ENCODE assay signal across 21 cellular contexts in the genomic region with DNA sequence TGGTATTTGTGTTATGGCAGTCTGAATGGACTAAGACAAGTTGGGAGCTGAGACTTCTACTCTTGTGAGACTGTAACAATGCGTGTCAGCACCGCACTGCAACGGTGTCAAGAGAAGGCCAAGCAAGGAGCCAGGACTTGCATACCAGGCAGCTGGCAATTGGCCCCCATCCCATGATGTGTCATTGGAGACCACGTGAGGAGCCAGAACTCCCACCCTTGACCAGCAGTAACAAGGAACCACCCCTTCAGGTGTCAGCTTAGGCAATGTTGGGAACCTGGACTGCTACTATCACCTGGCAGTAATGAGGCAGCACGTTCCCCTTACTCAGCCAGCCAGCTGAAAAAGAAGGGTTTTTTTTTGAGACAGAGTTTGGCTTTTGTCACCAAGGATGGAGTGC. TPM values are rescaled to one million over a fixed set of nuclear protein-coding genes. Genes with fewer than 3 reads are reported as not detected.
DNase-seq lines count a peak whose midpoint lies in the region; ATAC-seq and TF ChIP-seq lines count a peak whose summit lies in the region.
"Had no signal": no experiment of that assay in that cellular context is flagged by ENCODE, and none has a peak within 500 bp of the region (broad histone marks: within the 10 kb centered on the region; RNA-seq: fewer than 3 reads in every experiment).

No MANE protein-coding gene starts in this region.

- 67 to 69% methylated on average over 5 of the region's 5 CpGs for WGBS in GM23248 (ENCODE audit: low coverage in 1 of 2, low lambda C conversion rate in 2 of 2, missing lambda C conversion rate in 2 of 2), 2 experiments
- 40 to 52% methylated on average over 4 to 5 of the region's 5 CpGs for WGBS in body of pancreas, 2 donors
- no CpG with 5 or more reads among the region's 5 CpGs for WGBS in neuronal stem cell (ENCODE audit: extremely low coverage in 2 of 2, insufficient read length in 2 of 2, insufficient replicate concordance in 1 of 2), 2 donors

- no peak overlapping the region for H4K8ac ChIP-seq in neuronal stem cell (ENCODE audit: low read depth, low read length)

- no peak overlapping the region for H3K27ac ChIP-seq in GM23248
- no peak overlapping the region for H3K27ac ChIP-seq in body of pancreas
- no peak overlapping the region for H3K27ac ChIP-seq in neuronal stem cell (replicated peaks; ENCODE audit: low read length)
- H3K27ac ChIP-seq: A549; BLaER1 treated with 17β-estradiol and CSF1 and Interleukin-3, amounts not matched to agents 10 nM and 100 nM had no signal

- H3K9me3 Mint-ChIP-seq in CD14-positive monocyte: no peaks in the 10 kb centered on the region

- no peak overlapping the region for H3K23ac ChIP-seq in neuronal stem cell (ENCODE audit: low read depth, low read length, poor library complexity)

- no peak overlapping the region for H2BK5ac ChIP-seq in neuronal stem cell (ENCODE audit: low read length)

- H3K79me1 ChIP-seq in neuronal stem cell (ENCODE audit: low read depth, low read length): no peaks in the 10 kb centered on the region

- no peaks in the 10 kb centered on the region; the same call in 1 of the 2 replicates for H3K9me2 ChIP-seq in GM23248 (ENCODE audit: insufficient read depth)

- H3K4me3 ChIP-seq in GM23248 (no peak overlapping the region), body of pancreas (no peak overlapping the region), neuronal stem cell (ENCODE audit: low read length in 2 of 2) (no peak overlapping the region)
- H3K4me3 ChIP-seq: A549; BLaER1 treated with 17β-estradiol and CSF1 and Interleukin-3, amounts not matched to agents 10 nM and 100 nM; GM12878 had no signal

- H3K14ac ChIP-seq in neuronal stem cell (ENCODE audit: low read length): no peak overlapping the region

- in situ Hi-C loops in GM23248 (cut with MboI): no loop called here

- H3K4me1 Mint-ChIP-seq in CD14-positive monocyte: peaks cover 56% of the 10 kb centered on the region
- H3K4me1 Mint-ChIP-seq: CD4-positive, alpha-beta memory T cell had no signal

- H2AFZ ChIP-seq in GM23248 (no peak overlapping the region), neuronal stem cell (ENCODE audit: low read length) (no peak overlapping the region)

- no peak overlapping the region for H3K4me3 Mint-ChIP-seq in CD14-positive monocyte
- H3K4me3 Mint-ChIP-seq: CD4-positive, alpha-beta memory T cell had no signal

- H4K20me1 ChIP-seq in GM23248 (ENCODE audit: insufficient read depth): no peaks in the 10 kb centered on the region
- H4K20me1 ChIP-seq: BLaER1 treated with 17β-estradiol and CSF1 and Interleukin-3, amounts not matched to agents 10 nM and 100 nM had no signal

- no peaks in the 10 kb centered on the region for H3K36me3 ChIP-seq in GM23248 (ENCODE audit: low read depth)
- H3K36me3 ChIP-seq in body of pancreas (replicated peaks in 1 of 2; ENCODE audit: insufficient read depth in 1 of 2, low read depth in 2 of 2): no peaks in the 10 kb centered on the region
- H3K36me3 ChIP-seq in neuronal stem cell (replicated peaks in 1 of 2; ENCODE audit: control insufficient read depth in 2 of 2, insufficient read depth in 2 of 2, low read length in 2 of 2): no peaks in the 10 kb centered on the region
- H3K36me3 ChIP-seq: BE2C; BLaER1 treated with 17β-estradiol and CSF1 and Interleukin-3, amounts not matched to agents 10 nM and 100 nM had no signal

- no peaks in the 10 kb centered on the region for H3K79me2 ChIP-seq in GM23248 (ENCODE audit: insufficient read depth)

- no peak overlapping the region for H3K9ac ChIP-seq in GM23248
- H3K9ac ChIP-seq in neuronal stem cell (ENCODE audit: low read depth, low read length, poor library complexity): peak overlapping the region; percentile 9
- H3K9ac ChIP-seq: BLaER1 treated with 17β-estradiol and CSF1 and Interleukin-3, amounts not matched to agents 10 nM and 100 nM had no signal

- no peak overlapping the region for H2AK5ac ChIP-seq in neuronal stem cell (ENCODE audit: low read depth, low read length)

- no peak overlapping the region for H3K4me2 ChIP-seq in GM23248 (ENCODE audit: unreplicated experiment)
- H3K4me2 ChIP-seq in neuronal stem cell (ENCODE audit: insufficient read depth, low read length, poor library complexity, severe bottlenecking): no peak overlapping the region
- H3K4me2 ChIP-seq: A549 had no signal

- no peak overlapping the region for H2BK120ac ChIP-seq in neuronal stem cell (ENCODE audit: low read depth, low read length)

- no peak overlapping the region for H3K18ac ChIP-seq in neuronal stem cell (ENCODE audit: low read length)

- H3K27me3 ChIP-seq in GM23248 (replicated peaks; ENCODE audit: insufficient read depth) (no peaks in the 10 kb centered on the region), body of pancreas (no peaks in the 10 kb centered on the region), neuronal stem cell (ENCODE audit: control insufficient read depth in 3 of 3, insufficient read depth in 3 of 3, low read depth in 1 of 3, low read length in 3 of 3) (no peaks in the 10 kb centered on the region)
- H3K27me3 ChIP-seq: BE2C; BLaER1 treated with 17β-estradiol and CSF1 and Interleukin-3, amounts not matched to agents 10 nM and 100 nM had no signal

- no peaks in the 10 kb centered on the region for H3K27me3 Mint-ChIP-seq in CD14-positive monocyte (ENCODE audit: low read depth in 3 of 3)
- H3K27me3 Mint-ChIP-seq: CD4-positive, alpha-beta memory T cell had no signal

- H3K4me1 ChIP-seq in GM23248 (ENCODE audit: insufficient read depth) (no peaks in the 10 kb centered on the region), body of pancreas (no peaks in the 10 kb centered on the region), neuronal stem cell (ENCODE audit: control insufficient read depth in 2 of 2, insufficient read depth in 1 of 2, low read depth in 1 of 2, low read length in 2 of 2) (no peaks in the 10 kb centered on the region)
- H3K4me1 ChIP-seq: BE2C had no signal

- ATAC-seq in body of pancreas (peak; percentile 75), HG03571 (IDR thresholded peaks at IDR 0.05; ENCODE audit: unreplicated experiment) (no peak)
- ATAC-seq: GM12878 had no signal

- no peak for TF ChIP-seq POLR2A in body of pancreas (IDR thresholded peaks at IDR 0.05)

- no peak overlapping the region for H2BK12ac ChIP-seq in neuronal stem cell (ENCODE audit: low read length)

- H3K9me3 ChIP-seq in GM23248 (ENCODE audit: low read depth) (no peaks in the 10 kb centered on the region), body of pancreas (no peaks in the 10 kb centered on the region), neuronal stem cell (replicated peaks in 1 of 2; ENCODE audit: control insufficient read depth in 2 of 2, insufficient read depth in 1 of 2, low read depth in 1 of 2, low read length in 2 of 2) (no peaks in the 10 kb centered on the region)
- H3K9me3 ChIP-seq: BE2C had no signal

- no peak for TF ChIP-seq CTCF in CD14-positive monocyte (IDR thresholded peaks at IDR 0.05)
- TF ChIP-seq CTCF in body of pancreas (IDR thresholded peaks at IDR 0.05): no peak

- H3K36me3 Mint-ChIP-seq in CD14-positive monocyte: no peaks in the 10 kb centered on the region
- H3K36me3 Mint-ChIP-seq: CD4-positive, alpha-beta memory T cell had no signal

- peak overlapping the region in 5 of 7 donors; percentile 15 to 90 (median 58) for H3K27ac Mint-ChIP-seq in CD14-positive monocyte
- H3K27ac Mint-ChIP-seq: CD4-positive, alpha-beta memory T cell had no signal

- no peaks in the 10 kb centered on the region for H3F3A ChIP-seq in GM23248 (ENCODE audit: insufficient read depth)

- intact Hi-C loops in CD14-positive monocyte (cut with micrococcal nuclease): loop anchor here in 1 of 2 donors (5.0 kb wide), 1 partner anchor 37 kb away; no protein-coding TSS in a partner anchor
- intact Hi-C loops in body of pancreas (cut with DNase I): no loop called here

- no peak overlapping the region for H2BK15ac ChIP-seq in neuronal stem cell (ENCODE audit: low read length)

- DNase-seq in CD14-positive monocyte (ENCODE audit: low spot score) (no peak), GM23248 (peak; percentile 21), body of pancreas (peak; percentile 58 to 94 (median 82)), neuronal stem cell (ENCODE audit: low spot score) (no peak), superior temporal gyrus (ENCODE audit: extremely low spot score) (no peak), hepatic stellate cell (ENCODE audit: low spot score) (no peak)
- DNase-seq: 8988T; ACHN; AML-193; BE2C; Calu3; CD4-positive, alpha-beta memory T cell; COR-L47; DND-41; GOT3; H7; HCEC 1CT had no signal

- no peak overlapping the region for H4K91ac ChIP-seq in neuronal stem cell (ENCODE audit: low read depth, low read length, poor library complexity)

- H3K4ac ChIP-seq in neuronal stem cell (ENCODE audit: low read length): no peak overlapping the region

RNA-seq across cellular contexts. Expression of gene AGFG1, which starts 32.7 kb away (rescaled TPM):
- polyA plus RNA-seq in CD14-positive monocyte (10 to 100 TPM; 17.3 to 56.9 TPM), GM23248 (2016; fragmentation: Nextera tagmentation; extraction: Ambion mirVana) (14.0 and 16.5 TPM in 2 replicates)
- 144 and 150 TPM in 2 replicates for total RNA-seq in GM23248 (2014; rRNA removed; shearing (Covaris generic))
- 10 to 100 TPM; 10.2 to 16.1 TPM for total RNA-seq in body of pancreas
- polyA plus RNA-seq in neuronal stem cell (2013, experiment 1 of 2): 46.2 TPM
- polyA plus RNA-seq in neuronal stem cell (2013, experiment 2 of 2): 47.7 TPM

RNA-seq across cellular contexts. Expression of gene SCYGR1, which starts 51.5 kb away (rescaled TPM):
- polyA plus RNA-seq in CD14-positive monocyte (not detected), GM23248 (2016; fragmentation: Nextera tagmentation; extraction: Ambion mirVana) (not detected in 2 replicates)
- total RNA-seq in GM23248 (2014; rRNA removed; shearing (Covaris generic)): not detected in 2 replicates
- not detected for total RNA-seq in body of pancreas
- polyA plus RNA-seq in neuronal stem cell (2013, experiment 1 of 2): not detected
- not detected for polyA plus RNA-seq in neuronal stem cell (2013, experiment 2 of 2)
- total RNA-seq: Calu3; CD4-positive, alpha-beta memory T cell; GM12878; H7 had no signal
- polyA plus RNA-seq: A549; CD4-positive, alpha-beta memory T cell; GM12878 had no signal

Comparison
In these comparisons a context has a peak if more than half of its experiments do, and no peak if none do; other contexts are left out.
1. DNase-seq: peak in GM23248 (single experiment) and body of pancreas (4 of 4); none in CD14-positive monocyte (single experiment), neuronal stem cell (single experiment), superior temporal gyrus (single experiment) and hepatic stellate cell (single experiment).